8 cellular contexts compared by ENCODE assay signal in genomic region chr9:2469681-2470141, GRCh38.
DNase-seq lines count a peak whose midpoint lies in the region; ATAC-seq and TF ChIP-seq lines count a peak whose summit lies in the region.

No MANE protein-coding gene starts in this region.

- H3K36me3 ChIP-seq in SJCRH30: no peaks in the 10 kb centered on the region
- no peaks in the 10 kb centered on the region for H3K36me3 ChIP-seq in hepatocyte (replicated peaks; ENCODE audit: insufficient read depth, low read depth)

- H3K79me2 ChIP-seq in hepatocyte: no peaks in the 10 kb centered on the region

- no peak for ATAC-seq in HG03378 (IDR thresholded peaks at IDR 0.05; ENCODE audit: unreplicated experiment)
- no peak for ATAC-seq in HG02642 (IDR thresholded peaks at IDR 0.05; ENCODE audit: poor library complexity, unreplicated experiment)

- H3K9me3 ChIP-seq in SJCRH30 (replicated peaks) (no peaks in the 10 kb centered on the region; the same call in 1 of the 2 replicates), hepatocyte (ENCODE audit: low read depth) (no peaks in the 10 kb centered on the region)

- peak; percentile 45 for DNase-seq in AG10803 (ENCODE audit: low read depth)
- DNase-seq in GM13977 (ENCODE audit: low spot score): no peak
- DNase-seq in SJCRH30: peak; percentile 70 to 88
- DNase-seq in hepatocyte (ENCODE audit: low spot score): no peak
- DNase-seq in stimulated activated CD4-positive, alpha-beta T cell treated with anti-CD3 and anti-CD28 coated beads, Interleukin-2, amount 100 ng/mL, for 48 hours: no peak
- no peak for DNase-seq in HPDE6-E6E7 (ENCODE audit: extremely low spot score)

- H3K27me3 ChIP-seq in SJCRH30 (no peaks in the 10 kb centered on the region), hepatocyte (no peaks in the 10 kb centered on the region)

- WGBS in hepatocyte (ENCODE audit: low lambda C conversion rate, missing lambda C conversion rate): 54% methylated on average over 6 of the region's 6 CpGs

- TF ChIP-seq CTCF in AG10803 (conservative IDR thresholded peaks at IDR 0.05; ENCODE audit: low read length) (no peak), GM13977 (IDR thresholded peaks at IDR 0.05; ENCODE audit: extremely low read depth, insufficient read depth, missing control alignments) (peak; percentile 26), hepatocyte (IDR thresholded peaks at IDR 0.05; ENCODE audit: poor library complexity) (peak; percentile 21)

- no peaks in the 10 kb centered on the region for H3K9me2 ChIP-seq in hepatocyte (replicated peaks; ENCODE audit: insufficient read depth)

- H3K4me3 ChIP-seq in AG10803 (ENCODE audit: low read length) (no peak overlapping the region), SJCRH30 (0 out of 2 replicates have a peak overlapping the region, but pooled peaks have one; percentile 6), hepatocyte (no peak overlapping the region)

- no peak overlapping the region for H3K4me2 ChIP-seq in hepatocyte

- H3K27ac ChIP-seq in SJCRH30 (peak overlapping the region; percentile 43), hepatocyte (no peak overlapping the region)

- in situ Hi-C loops in GM13977 (cut with MboI; ENCODE audit: low pct_unique_long_range_greater_than_20kb, low sequenced_read_pairs, unreplicated experiment): no loop called here

- H3K4me1 ChIP-seq in SJCRH30 (peaks cover 17% of the 10 kb centered on the region), hepatocyte (ENCODE audit: insufficient read depth) (peaks cover 12% of the 10 kb centered on the region)

- H4K20me1 ChIP-seq in hepatocyte (ENCODE audit: insufficient read depth, poor library complexity, severe bottlenecking): no peaks in the 10 kb centered on the region

- no peak overlapping the region for H2AFZ ChIP-seq in hepatocyte

Comparison
In these comparisons a context has a peak if more than half of its experiments do, and no peak if none do; other contexts are left out.
1. DNase-seq: peak in AG10803 (single experiment) and SJCRH30 (2 of 2); none in GM13977 (single experiment), hepatocyte (single experiment), stimulated activated CD4-positive, alpha-beta T cell treated with anti-CD3 and anti-CD28 coated beads, Interleukin-2, amount 100 ng/mL, for 48 hours (0 of 2) and HPDE6-E6E7 (single experiment).